In genomic region chr9:28720746-28721145, GRCh38 we compare ENCODE assay signal across 19 cellular contexts.
DNase-seq lines count a peak whose midpoint lies in the region; ATAC-seq and TF ChIP-seq lines count a peak whose summit lies in the region.
"Had no signal": no experiment of that assay in that cellular context is flagged by ENCODE, and none has a peak within 500 bp of the region (broad histone marks: within the 10 kb centered on the region; RNA-seq: fewer than 3 reads in every experiment).

No MANE protein-coding gene starts in this region.

- no TSS peak for BruUV-seq in A673 (replicated peaks; lab: Mats Ljungman, UMichigan)

- no peaks in the 10 kb centered on the region for H3K27me3 ChIP-seq in A673 (replicated peaks; ENCODE audit: insufficient read depth, low read depth, low read length, poor library complexity)

- intact Hi-C loops in A673 (cut with micrococcal nuclease; ENCODE audit: unreplicated experiment): no loop called here

- peaks cover 30% of the 10 kb centered on the region for H3K4me1 ChIP-seq in A673 (ENCODE audit: insufficient read depth, low read length, poor library complexity, severe bottlenecking)

- ATAC-seq in HG02571 (IDR thresholded peaks at IDR 0.05; ENCODE audit: unreplicated experiment): no peak
- ATAC-seq: GM12878, HCT116, HepG2 had no signal

- no peaks in the 10 kb centered on the region for H3K9me3 ChIP-seq in A673 (ENCODE audit: low read depth, low read length, poor library complexity, severe bottlenecking)

- no peak overlapping the region for H3K27ac ChIP-seq in A673 (ENCODE audit: low read depth, low read length, poor library complexity, severe bottlenecking)
- H3K27ac ChIP-seq: C4-2B, HL-60 had no signal

- H3K4me3 ChIP-seq in A673 (ENCODE audit: low read depth, low read length, poor library complexity, severe bottlenecking): no peak overlapping the region
- H3K4me3 ChIP-seq in epithelial cell of esophagus (ENCODE audit: low read length): no peak overlapping the region
- H3K4me3 ChIP-seq: GM12878 had no signal

- CTCF ChIA-PET in A673 (lab: Charles Lee): no interaction called here

- POLR2A ChIA-PET in A673 (lab: Charles Lee; ENCODE audit: low non-redundant PET): no interaction called here

- H3K36me3 ChIP-seq in A673 (ENCODE audit: insufficient read depth, low read length, poor library complexity, severe bottlenecking): no peaks in the 10 kb centered on the region

- peak; percentile 91 for DNase-seq in A673 (ENCODE audit: low spot score)
- peak; percentile 10 for DNase-seq in HS-5 (ENCODE audit: low read depth)
- peak; percentile 30 for DNase-seq in epithelial cell of esophagus (ENCODE audit: low read depth)
- DNase-seq in renal cortical epithelial cell (ENCODE audit: low read depth): peak; percentile 6
- DNase-seq in germinal center (ENCODE audit: low spot score): no peak
- DNase-seq in stimulated activated CD4-positive, alpha-beta T cell treated with anti-CD3 and anti-CD28 coated beads, Interleukin-4, amount 100 ng/mL, for 24 hours: no peak
- DNase-seq: AML-193; CD4-positive, alpha-beta T cell; DMS79 treated with DMSO at 0.1 percent for 48 hours; GOT3; H7; HFFc6; KBM-7 had no signal

- TF ChIP-seq CTCF in A673 (conservative IDR thresholded peaks at IDR 0.05; ENCODE audit: low read depth, low read length): no peak
- TF ChIP-seq CTCF in epithelial cell of esophagus (IDR thresholded peaks at IDR 0.05; ENCODE audit: insufficient read depth, low read depth, low read length, missing control alignments): no peak

Comparison
In these comparisons a context has a peak if more than half of its experiments do, and no peak if none do; other contexts are left out.
1. DNase-seq: peak in A673 (single experiment), HS-5 (single experiment), epithelial cell of esophagus (single experiment) and renal cortical epithelial cell (single experiment); none in germinal center (single experiment) and stimulated activated CD4-positive, alpha-beta T cell treated with anti-CD3 and anti-CD28 coated beads, Interleukin-4, amount 100 ng/mL, for 24 hours (single experiment).